ENCODE assay signal across 16 cellular contexts in the genomic region with DNA sequence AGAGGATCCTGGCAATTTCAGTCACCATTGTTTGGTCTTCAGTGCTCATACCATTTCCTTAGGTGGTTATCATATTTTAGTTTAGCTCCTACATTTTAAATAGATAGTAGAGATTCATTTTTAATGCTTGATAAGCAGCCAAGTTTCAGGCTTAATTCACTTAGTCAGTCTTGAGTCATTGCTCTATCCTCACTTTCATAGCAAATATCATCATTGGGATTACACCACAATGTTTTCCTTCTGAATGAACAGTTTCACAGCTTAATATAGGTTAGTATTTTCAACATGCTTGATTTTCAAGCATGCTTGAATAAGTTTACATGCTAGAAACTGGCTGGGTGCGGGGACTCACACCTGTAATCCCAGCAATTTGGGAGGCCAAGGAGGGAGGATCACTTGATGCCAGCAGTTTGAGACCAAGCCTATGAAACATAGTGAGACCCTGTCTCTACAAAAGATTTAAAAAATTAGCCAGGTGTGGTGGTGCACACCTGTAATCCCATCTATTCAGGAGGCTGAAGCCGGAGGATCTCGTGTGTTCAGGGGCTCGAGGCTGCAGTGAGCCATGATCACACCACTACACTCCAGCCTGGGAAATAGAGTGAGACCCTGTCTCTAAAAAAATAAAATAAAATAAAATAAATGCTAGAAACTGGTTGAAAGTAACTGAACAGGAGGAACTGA.
DNase-seq lines count a peak whose midpoint lies in the region; ATAC-seq, FAIRE-seq and TF ChIP-seq lines count a peak whose summit lies in the region.
"Had no signal": no experiment of that assay in that cellular context is flagged by ENCODE, and none has a peak within 500 bp of the region (broad histone marks: within the 10 kb centered on the region; RNA-seq: fewer than 3 reads in every experiment).

No MANE protein-coding gene starts in this region.

- no peak for TF ChIP-seq EP300 in HepG2 (IDR thresholded peaks at IDR 0.05; ENCODE audit: low read depth in 2 of 2, low read length in 2 of 2)
- no peak for TF ChIP-seq EP300 in HepG2 (CRISPR knock-in tag; IDR thresholded peaks at IDR 0.05; ENCODE audit: borderline replicate concordance)

- H3K4me3 Mint-ChIP-seq in osteocyte (ENCODE audit: unreplicated experiment) = no peak overlapping the region
- H3K4me3 Mint-ChIP-seq: nephron; stimulated activated naive CD8-positive, alpha-beta T cell treated with anti-CD3 and anti-CD28 coated beads, Interleukin-15, Interleukin-2, amounts not matched to agents 100 ng/mL and 50 ng/mL, for 24 hours had no signal

- H3K9me3 ChIP-seq in OCI-LY3 (ENCODE audit: insufficient read depth, low read length) (no peaks in the 10 kb centered on the region), colonic mucosa (no peaks in the 10 kb centered on the region), HepG2 (ENCODE audit: low read length) (no peaks in the 10 kb centered on the region), WERI-Rb-1 (ENCODE audit: severe bottlenecking) (no peaks in the 10 kb centered on the region)

- CTCF ChIA-PET in HepG2 (lab: Yijun Ruan, JAX; ENCODE audit: low intra/inter-chr PET ratio, low total read pairs) = no interaction called here

- H2AFZ ChIP-seq in OCI-LY3 (ENCODE audit: low read depth, low read length) (no peak overlapping the region), HepG2 (ENCODE audit: low read length) (no peak overlapping the region)

- WGBS in HepG2 (ENCODE audit: low lambda C conversion rate) = 55% methylated on average over 4 of the region's 4 CpGs

- ATAC-seq in HepG2 (no peak), GM21717 (IDR thresholded peaks at IDR 0.05; ENCODE audit: unreplicated experiment) (no peak)
- ATAC-seq: activated CD4-positive, CD25-positive, alpha-beta regulatory T cell treated with anti-CD3 and anti-CD28 coated beads, Interleukin-2, amount 50 U/mL, for 24 hours had no signal

- H3K27ac Mint-ChIP-seq in osteocyte (ENCODE audit: unreplicated experiment) = no peak overlapping the region
- H3K27ac Mint-ChIP-seq: stimulated activated naive CD8-positive, alpha-beta T cell treated with anti-CD3 and anti-CD28 coated beads, Interleukin-15, Interleukin-2, amounts not matched to agents 100 ng/mL and 50 ng/mL, for 24 hours had no signal

- H3K36me3 Mint-ChIP-seq in osteocyte (ENCODE audit: unreplicated experiment) = no peaks in the 10 kb centered on the region

- BruUV-seq in HepG2 (replicated peaks; lab: Mats Ljungman, UMichigan) = no TSS peak

- no peaks in the 10 kb centered on the region for H3K9me3 Mint-ChIP-seq in osteocyte (ENCODE audit: unreplicated experiment)
- H3K9me3 Mint-ChIP-seq: nephron; stimulated activated naive CD8-positive, alpha-beta T cell treated with anti-CD3 and anti-CD28 coated beads, Interleukin-15, Interleukin-2, amounts not matched to agents 100 ng/mL and 50 ng/mL, for 24 hours had no signal

- TF ChIP-seq RAD21 in HepG2 (CRISPR knock-in tag; IDR thresholded peaks at IDR 0.05) = no peak

- no peaks in the 10 kb centered on the region for H3K4me1 Mint-ChIP-seq in osteocyte (ENCODE audit: unreplicated experiment)
- H3K4me1 Mint-ChIP-seq: nephron had no signal

- in situ Hi-C loops in HepG2 (cut with HindIII; ENCODE audit: extremely low pct_ligation_motif_present, low pct_unique_long_range_greater_than_20kb) = no loop called here

- H3K79me2 ChIP-seq in OCI-LY3 (ENCODE audit: low read length) (no peaks in the 10 kb centered on the region), HepG2 (ENCODE audit: insufficient read depth, low read length) (no peaks in the 10 kb centered on the region)

- TF ChIP-seq CTCF in AG10803 (conservative IDR thresholded peaks at IDR 0.05; ENCODE audit: low read length) (no peak), OCI-LY3 (IDR thresholded peaks at IDR 0.05; ENCODE audit: low read depth, low read length) (no peak), colonic mucosa (IDR thresholded peaks at IDR 0.05) (no peak), HepG2 (CRISPR knock-in tag; IDR thresholded peaks at IDR 0.05) (no peak), WERI-Rb-1 (IDR thresholded peaks at IDR 0.05; ENCODE audit: low read depth, low read length) (no peak), osteocyte (IDR thresholded peaks at IDR 0.05) (no peak)

- no peak for FAIRE-seq in HepG2 (lab: Jason Lieb, UNC)

- H3K4me2 ChIP-seq in OCI-LY3 (ENCODE audit: low read length) (peak overlapping the region; percentile 20), HepG2 (ENCODE audit: low read depth, low read length) (peak overlapping the region; percentile 80)

- no peaks in the 10 kb centered on the region for H4K20me1 ChIP-seq in OCI-LY3 (ENCODE audit: insufficient read depth, low read length)
- no peaks in the 10 kb centered on the region for H4K20me1 ChIP-seq in HepG2 (ENCODE audit: insufficient read depth, low read length)

- no peak overlapping the region for H3K27ac ChIP-seq in OCI-LY3 (ENCODE audit: low read length)
- H3K27ac ChIP-seq in colonic mucosa = peak overlapping the region; percentile 60
- H3K27ac ChIP-seq in HepG2 (ENCODE audit: extremely low read length, insufficient read depth, low read length) = peak overlapping the region; percentile 82
- no peak overlapping the region for H3K27ac ChIP-seq in WERI-Rb-1

- no peak for TF ChIP-seq POLR2A in HepG2 (IDR thresholded peaks at IDR 0.05; ENCODE audit: insufficient read depth in 1 of 2, low read depth in 2 of 2, low read length in 2 of 2)

- H3K4me3 ChIP-seq in AG10803 (ENCODE audit: low read length) = no peak overlapping the region
- no peak overlapping the region for H3K4me3 ChIP-seq in OCI-LY3 (ENCODE audit: low read length)
- H3K4me3 ChIP-seq in colonic mucosa = no peak overlapping the region
- H3K4me3 ChIP-seq in HepG2 (replicated peaks in 1 of 3; ENCODE audit: insufficient read depth in 1 of 3, low read depth in 2 of 3, low read length in 3 of 3) = peak overlapping the region in 2 of 3 experiments; percentile 21 to 31; a peak in 3 of 6 replicates
- H3K4me3 ChIP-seq in WERI-Rb-1 (ENCODE audit: low read depth, low read length) = no peak overlapping the region

- intact Hi-C loops in colonic mucosa (cut with DNase I) = no loop called here
- intact Hi-C loops in HepG2 (cut with micrococcal nuclease; ENCODE audit: unreplicated experiment) = loop anchor here (1.0 to 2.0 kb wide), 2 partner anchors 16 to 31 kb away; no protein-coding TSS in a partner anchor

- DNase-seq in AG10803 (ENCODE audit: low read depth) (peak; percentile 8), colonic mucosa (no peak), HepG2 (ENCODE audit: low spot score) (no peak), WERI-Rb-1 (no peak), osteocyte (ENCODE audit: extremely low spot score, unreplicated experiment) (no peak), NCI-H2107 (lab: John Stamatoyannopoulos, UW) (no peak)
- DNase-seq: cerebellar nuclear complex; mesendoderm; NCI-H1694 treated with DMSO at 0.1 percent for 48 hours; stimulated activated CD4-positive, alpha-beta T cell treated with anti-CD3 and anti-CD28 coated beads, Interleukin-15, amount 100 ng/mL, for 24 hours; T-helper 2 cell had no signal

- no peaks in the 10 kb centered on the region for H3K27me3 ChIP-seq in OCI-LY3 (ENCODE audit: low read depth, low read length)
- H3K27me3 ChIP-seq in colonic mucosa = no peaks in the 10 kb centered on the region
- H3K27me3 ChIP-seq in HepG2 (ENCODE audit: control insufficient read depth in 1 of 2, insufficient read depth in 2 of 2, low read length in 2 of 2) = no peaks in the 10 kb centered on the region
- H3K27me3 ChIP-seq in WERI-Rb-1 (ENCODE audit: insufficient read depth, low read depth, severe bottlenecking) = no peaks in the 10 kb centered on the region

- H3K36me3 ChIP-seq in OCI-LY3 (replicated peaks; ENCODE audit: low read depth, low read length) (no peaks in the 10 kb centered on the region), colonic mucosa (no peaks in the 10 kb centered on the region), HepG2 (replicated peaks in 1 of 2; ENCODE audit: control insufficient read depth in 1 of 2, insufficient read depth in 2 of 2, low read length in 2 of 2) (no peaks in the 10 kb centered on the region), WERI-Rb-1 (no peaks in the 10 kb centered on the region; the same call in 1 of the 2 replicates)

- H3K4me1 ChIP-seq in OCI-LY3 (ENCODE audit: low read length) (peaks cover 17% of the 10 kb centered on the region), colonic mucosa (no peaks in the 10 kb centered on the region), HepG2 (ENCODE audit: insufficient read depth, low read length) (peaks cover 65% of the 10 kb centered on the region)

- POLR2A ChIA-PET in HepG2 (lab: Yijun Ruan, JAX) = interaction anchor here (1.9 kb wide), 1 partner anchor 485 kb away, joined by 6 read pairs; the partner anchor contains the start of gene ARRDC3

- peaks cover 5% of the 10 kb centered on the region for H3K27me3 Mint-ChIP-seq in osteocyte (ENCODE audit: unreplicated experiment)
- H3K27me3 Mint-ChIP-seq: stimulated activated naive CD8-positive, alpha-beta T cell treated with anti-CD3 and anti-CD28 coated beads, Interleukin-15, Interleukin-2, amounts not matched to agents 100 ng/mL and 50 ng/mL, for 24 hours had no signal

- H3K9ac ChIP-seq in OCI-LY3 (ENCODE audit: low read length) (no peak overlapping the region), colonic mucosa (ENCODE audit: low read depth in 2 of 2, low read length in 2 of 2) (no peak overlapping the region), HepG2 (ENCODE audit: insufficient read depth, low read depth, low read length) (no peak overlapping the region)

TF ChIP-seq in HepG2, 621 proteins besides CTCF, POLR2A, EP300 and RAD21 (continues in another document):
- TF ChIP-seq RFXAP (CRISPR knock-in tag; IDR thresholded peaks at IDR 0.05; ENCODE audit: borderline replicate concordance) (no peak), KAT7 (CRISPR knock-in tag; IDR thresholded peaks at IDR 0.05; ENCODE audit: borderline replicate concordance) (peak; percentile 10; the same call in 1 of the 2 replicates), ZMYM2 (CRISPR knock-in tag; IDR thresholded peaks at IDR 0.05) (peak; percentile 50; the same call in 1 of the 2 replicates), ZNF460 (CRISPR knock-in tag; IDR thresholded peaks at IDR 0.05; ENCODE audit: borderline replicate concordance) (peak; percentile 95)
- TF ChIP-seq, protein P1, sequence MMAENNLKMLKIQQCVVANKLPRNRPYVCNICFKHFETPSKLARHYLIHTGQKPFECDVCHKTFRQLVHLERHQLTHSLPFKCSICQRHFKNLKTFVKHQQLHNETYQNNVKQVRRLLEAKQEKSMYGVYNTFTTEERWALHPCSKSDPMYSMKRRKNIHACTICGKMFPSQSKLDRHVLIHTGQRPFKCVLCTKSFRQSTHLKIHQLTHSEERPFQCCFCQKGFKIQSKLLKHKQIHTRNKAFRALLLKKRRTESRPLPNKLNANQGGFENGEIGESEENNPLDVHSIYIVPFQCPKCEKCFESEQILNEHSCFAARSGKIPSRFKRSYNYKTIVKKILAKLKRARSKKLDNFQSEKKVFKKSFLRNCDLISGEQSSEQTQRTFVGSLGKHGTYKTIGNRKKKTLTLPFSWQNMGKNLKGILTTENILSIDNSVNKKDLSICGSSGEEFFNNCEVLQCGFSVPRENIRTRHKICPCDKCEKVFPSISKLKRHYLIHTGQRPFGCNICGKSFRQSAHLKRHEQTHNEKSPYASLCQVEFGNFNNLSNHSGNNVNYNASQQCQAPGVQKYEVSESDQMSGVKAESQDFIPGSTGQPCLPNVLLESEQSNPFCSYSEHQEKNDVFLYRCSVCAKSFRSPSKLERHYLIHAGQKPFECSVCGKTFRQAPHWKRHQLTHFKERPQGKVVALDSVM (CRISPR knock-in tag; IDR thresholded peaks at IDR 0.05) = 0 out of 2 replicates have a peak, but pooled peaks have one; percentile 24

Comparison
In these comparisons a context has a peak if more than half of its experiments do, and no peak if none do; other contexts are left out.
1. H3K4me3 ChIP-seq: peak in HepG2 (2 of 3); none in AG10803 (single experiment), OCI-LY3 (single experiment), colonic mucosa (single experiment) and WERI-Rb-1 (single experiment).
2. H3K27ac ChIP-seq: peak in colonic mucosa (single experiment) and HepG2 (single experiment); none in OCI-LY3 (single experiment) and WERI-Rb-1 (single experiment).